8 cellular contexts compared by ENCODE assay signal in the genomic region with DNA sequence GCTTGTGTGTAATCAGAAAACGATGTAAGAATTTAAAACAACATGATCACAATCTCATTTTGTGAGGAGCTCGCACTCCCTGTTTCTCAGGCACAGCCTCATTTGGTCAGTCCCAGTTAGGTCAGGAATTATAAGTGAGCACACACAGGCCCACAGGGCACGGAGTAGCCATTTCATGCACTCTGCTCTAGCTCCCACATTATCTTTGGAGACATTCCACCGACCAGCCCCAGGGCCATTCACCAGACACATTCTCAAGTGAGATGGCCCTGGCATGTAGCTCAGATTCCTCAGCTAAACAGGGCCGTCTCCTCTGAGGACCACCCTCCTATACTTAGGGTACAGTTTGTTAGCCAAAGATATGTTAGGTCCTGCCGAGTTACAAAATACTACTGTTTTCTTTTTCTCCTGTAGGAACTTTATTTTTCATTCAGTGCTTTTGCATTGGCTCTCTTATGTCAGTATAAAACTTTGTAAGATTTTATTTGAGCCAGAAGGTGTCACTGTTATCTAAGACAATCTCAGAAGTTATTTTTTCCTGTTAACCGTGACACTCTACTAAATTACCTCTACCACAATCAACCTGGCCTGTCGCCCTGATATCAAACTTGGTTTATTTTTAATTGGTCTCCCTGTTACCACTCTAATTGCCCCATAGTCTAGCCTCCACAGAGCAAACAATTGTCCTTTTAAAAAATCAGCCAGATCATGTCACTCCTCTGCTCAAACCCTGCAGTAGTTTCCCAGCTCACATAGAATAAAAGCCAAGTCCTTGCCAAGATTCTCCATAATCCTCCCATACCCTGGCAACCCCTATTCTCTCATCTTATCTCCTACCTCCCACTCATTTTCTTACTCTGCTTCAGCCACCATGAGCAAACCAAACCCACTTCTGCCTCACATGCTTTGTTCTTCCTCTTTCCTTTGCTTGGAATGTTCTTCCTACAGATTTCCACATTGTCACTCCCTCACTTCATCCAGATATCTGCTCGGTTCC.
A peak's percentile ranks its signal among the peaks of the same experiment; 100 is the strongest.
DNase-seq lines count a peak whose midpoint lies in the region; ATAC-seq, FAIRE-seq and TF ChIP-seq lines count a peak whose summit lies in the region.

No MANE protein-coding gene starts in this region.

- H3K4me1 ChIP-seq in pancreas = no peaks in the 10 kb centered on the region

- H3K36me3 ChIP-seq in pancreas = no peaks in the 10 kb centered on the region

- no peak overlapping the region for H3K4me3 ChIP-seq in pancreas

- H3K27ac ChIP-seq in pancreas = no peak overlapping the region

- H3K9me3 ChIP-seq in pancreas = no peaks in the 10 kb centered on the region

- 50 to 63% methylated on average over 9 of the region's 9 CpGs for WGBS in pancreas, 2 donors

- no peaks in the 10 kb centered on the region for H3K27me3 ChIP-seq in pancreas

- intact Hi-C loops in pancreas (cut with DNase I) = loop anchor here in 2 of 3 donors (5.0 to 10.0 kb wide), 2 partner anchors 674 to 941 kb away; no protein-coding TSS in a partner anchor

- DNase-seq in EL (peak; percentile 93), NCI-H226 (peak; percentile 88), pancreas (no peak), iPS-NIHi7 (ENCODE audit: extremely low spot score) (no peak), NCI-H345 treated with DMSO at 0.1 percent for 48 hours (lab: John Stamatoyannopoulos, UW; ENCODE audit: unreplicated experiment) (no peak), NCI-H2081 treated with DMSO at 0.1 percent for 48 hours (lab: John Stamatoyannopoulos, UW) (no peak)

- ATAC-seq in pancreas (peak in 3 of 4 donors; percentile 30 to 52 (median 45)), HG03571 (IDR thresholded peaks at IDR 0.05; ENCODE audit: unreplicated experiment) (no peak)

- FAIRE-seq in endometrium (lab: Jason Lieb, UNC) (peak; percentile 48), pancreas (lab: Jason Lieb, UNC) (no peak)

- TF ChIP-seq CTCF in pancreas (IDR thresholded peaks at IDR 0.05) = no peak

Comparison
In these comparisons a context has a peak if more than half of its experiments do, and no peak if none do; other contexts are left out.
1. DNase-seq: peak in EL (single experiment) and NCI-H226 (single experiment); none in pancreas (0 of 6), iPS-NIHi7 (single experiment), NCI-H345 treated with DMSO at 0.1 percent for 48 hours (single experiment) and NCI-H2081 treated with DMSO at 0.1 percent for 48 hours (single experiment).